In genomic region chr13:60351326-60351725, GRCh38 we compare ENCODE assay signal across 12 cellular contexts. TPM values are rescaled to one million over a fixed set of nuclear protein-coding genes. Genes with fewer than 3 reads are reported as not detected.
DNase-seq lines count a peak whose midpoint lies in the region; TF ChIP-seq lines count a peak whose summit lies in the region.
"Had no signal": no experiment of that assay in that cellular context is flagged by ENCODE, and none has a peak within 500 bp of the region (broad histone marks: within the 10 kb centered on the region; RNA-seq: fewer than 3 reads in every experiment).

No MANE protein-coding gene starts in this region.

- no peaks in the 10 kb centered on the region for H3K36me3 Mint-ChIP-seq in nephron (ENCODE audit: low read depth)

- H3K4me3 Mint-ChIP-seq in nephron: no peak overlapping the region
- H3K4me3 Mint-ChIP-seq: activated T-helper 1 cell treated with anti-CD3 and anti-CD28 coated beads, Interleukin-12 subunit alpha, Interleukin-12 subunit beta, Interleukin-2, Interleukin-4 antibody, amounts not matched to agents 30 ng/mL and 10 ng/mL and 1 ng/mL, durations not matched to agents 14 hours and 24 hours and 36 hours had no signal

- peak overlapping the region; percentile 1 to 42 (median 17) for H3K27ac Mint-ChIP-seq in nephron
- H3K27ac Mint-ChIP-seq: activated T-helper 1 cell treated with anti-CD3 and anti-CD28 coated beads, Interleukin-12 subunit alpha, Interleukin-12 subunit beta, Interleukin-2, Interleukin-4 antibody, amounts not matched to agents 30 ng/mL and 10 ng/mL and 1 ng/mL, durations not matched to agents 14 hours and 24 hours and 36 hours had no signal

- H3K4me1 ChIP-seq in BE2C: peaks cover 7% of the 10 kb centered on the region
- H3K4me1 ChIP-seq: heart left ventricle had no signal

- H3K27ac ChIP-seq in RWPE1: no peak overlapping the region
- H3K27ac ChIP-seq: heart left ventricle had no signal

- TF ChIP-seq CTCF in cardiac fibroblast (IDR thresholded peaks at IDR 0.05; ENCODE audit: low read depth, low read length) (no peak), nephron (IDR thresholded peaks at IDR 0.05; ENCODE audit: unreplicated experiment in 3 of 3) (no peak), GM20000 (IDR thresholded peaks at IDR 0.05; ENCODE audit: extremely low read depth, missing control alignments) (no peak), BE2C (IDR thresholded peaks at IDR 0.05; ENCODE audit: low read depth, low read length) (no peak), RWPE1 (conservative IDR thresholded peaks at IDR 0.05; ENCODE audit: low read depth) (no peak)

- H3K9me3 ChIP-seq in BE2C: no peaks in the 10 kb centered on the region

- CTCF ChIA-PET in RWPE1 (lab: Yijun Ruan, JAX): no interaction called here

- H3K36me3 ChIP-seq in BE2C: no peaks in the 10 kb centered on the region
- H3K36me3 ChIP-seq: heart left ventricle had no signal

- no peaks in the 10 kb centered on the region for H3K27me3 ChIP-seq in BE2C

- H3K9me3 Mint-ChIP-seq in nephron: peaks cover 9% of the 10 kb centered on the region
- H3K9me3 Mint-ChIP-seq: activated T-helper 1 cell treated with anti-CD3 and anti-CD28 coated beads, Interleukin-12 subunit alpha, Interleukin-12 subunit beta, Interleukin-2, Interleukin-4 antibody, amounts not matched to agents 30 ng/mL and 10 ng/mL and 1 ng/mL, durations not matched to agents 14 hours and 24 hours and 36 hours had no signal

- POLR2A ChIA-PET in RWPE1 (lab: Yijun Ruan, JAX; ENCODE audit: low non-redundant PET): no interaction called here

- no peak overlapping the region for H3K4me3 ChIP-seq in cardiac fibroblast (replicated peaks in 1 of 2; ENCODE audit: low read depth in 2 of 2, low read length in 2 of 2)
- H3K4me3 ChIP-seq in BE2C (ENCODE audit: low read depth, low read length): no peak overlapping the region
- H3K4me3 ChIP-seq: heart left ventricle had no signal

- no peaks in the 10 kb centered on the region for H3K27me3 Mint-ChIP-seq in nephron (ENCODE audit: low read depth)

- H3K4me1 Mint-ChIP-seq in nephron: peaks cover 31% of the 10 kb centered on the region

- DNase-seq in EH (ENCODE audit: low read depth) (peak; percentile 77), NCI-H2227 (lab: John Stamatoyannopoulos, UW; ENCODE audit: unreplicated experiment) (peak; percentile 62), cardiac fibroblast (ENCODE audit: low read depth in 2 of 2) (peak; percentile 64 to 81), GM20000 (ENCODE audit: low spot score) (no peak), BE2C (no peak), RWPE1 (ENCODE audit: low spot score) (no peak), Kasumi-1 (lab: John Stamatoyannopoulos, UW) (no peak)
- DNase-seq: heart left ventricle, NCI-H2029, retina had no signal

RNA-seq across cellular contexts. Expression of gene TDRD3, which starts 45.7 kb away (rescaled TPM):
- polyA plus RNA-seq in BE2C (2012; ENCODE audit: insufficient read depth, insufficient read length, low read depth): 22.4 TPM

Comparison
In these comparisons a context has a peak if more than half of its experiments do, and no peak if none do; other contexts are left out.
1. DNase-seq: peak in EH (single experiment), NCI-H2227 (single experiment) and cardiac fibroblast (2 of 2); none in GM20000 (single experiment), BE2C (single experiment), RWPE1 (single experiment) and Kasumi-1 (0 of 2).